Comparison of ENCODE assay signal across 39 cellular contexts in genomic region chr20:93641-94040, GRCh38. TPM values are rescaled to one million over a fixed set of nuclear protein-coding genes. Genes with fewer than 3 reads are reported as not detected.
"Had no signal": no experiment of that assay in that cellular context is flagged by ENCODE, and none has a peak within 500 bp of the region (broad histone marks: within the 10 kb centered on the region; RNA-seq: fewer than 3 reads in every experiment).

No MANE protein-coding gene starts in this region.

- DNase-seq: Karpas-422, Kasumi-1, MG63, MM.1S, MV-4-11, NCI-H1048, NCI-H1092, NCI-H1092 treated with DMSO at 0.1 percent for 48 hours, NCI-H1105, NCI-H1105 treated with DMSO at 0.1 percent for 48 hours, NCI-H1417, NCI-H1417 treated with DMSO at 0.1 percent for 48 hours, NCI-H1436, NCI-H1436 treated with DMSO at 0.1 percent for 48 hours, NCI-H146, NCI-H1694, NCI-H1694 treated with DMSO at 0.1 percent for 48 hours, NCI-H187, NCI-H187 treated with DMSO at 0.1 percent for 48 hours, NCI-H1930, NCI-H2029, NCI-H2029 treated with DMSO at 0.1 percent for 48 hours, NCI-H2081, NCI-H2081 treated with DMSO at 0.1 percent for 48 hours, NCI-H2107, NCI-H2171, NCI-H2171 treated with DMSO at 0.1 percent for 48 hours, NCI-H2227 treated with DMSO at 0.1 percent for 48 hours, NCI-H226, NCI-H345, NCI-H446, NCI-H446 treated with DMSO at 0.1 percent for 48 hours, NCI-H510A, NCI-H510A treated with DMSO at 0.1 percent for 48 hours, NCI-H524 had no signal

- H3K27me3 ChIP-seq: MG63 had no signal

- H3K4me3 ChIP-seq: MG63 had no signal

- H3K36me3 ChIP-seq: MG63 had no signal

- H3K9me3 ChIP-seq: MG63 had no signal

RNA-seq across cellular contexts. Expression of gene DEFB125, which starts 6.2 kb away (rescaled TPM):
- total RNA-seq: LHCN-M2, M059J, MCF 10A, NCI-H460 had no signal

RNA-seq across cellular contexts. Expression of gene DEFB126, which starts 48.7 kb away (rescaled TPM):
- total RNA-seq: LHCN-M2, M059J, MCF 10A, NCI-H460 had no signal
